Comparison of ENCODE assay signal across 1 cellular context in genomic region chr7:36775061-36775631, GRCh38.
TF ChIP-seq lines count a peak whose summit lies in the region.

No MANE protein-coding gene starts in this region.

TF ChIP-seq in SK-N-SH treated with all-trans-retinoic acid at 6 μM for 48 hours, 23 proteins besides CTCF, POLR2A, EP300 and RAD21 (continued from another document):
- TF ChIP-seq, protein P1, sequence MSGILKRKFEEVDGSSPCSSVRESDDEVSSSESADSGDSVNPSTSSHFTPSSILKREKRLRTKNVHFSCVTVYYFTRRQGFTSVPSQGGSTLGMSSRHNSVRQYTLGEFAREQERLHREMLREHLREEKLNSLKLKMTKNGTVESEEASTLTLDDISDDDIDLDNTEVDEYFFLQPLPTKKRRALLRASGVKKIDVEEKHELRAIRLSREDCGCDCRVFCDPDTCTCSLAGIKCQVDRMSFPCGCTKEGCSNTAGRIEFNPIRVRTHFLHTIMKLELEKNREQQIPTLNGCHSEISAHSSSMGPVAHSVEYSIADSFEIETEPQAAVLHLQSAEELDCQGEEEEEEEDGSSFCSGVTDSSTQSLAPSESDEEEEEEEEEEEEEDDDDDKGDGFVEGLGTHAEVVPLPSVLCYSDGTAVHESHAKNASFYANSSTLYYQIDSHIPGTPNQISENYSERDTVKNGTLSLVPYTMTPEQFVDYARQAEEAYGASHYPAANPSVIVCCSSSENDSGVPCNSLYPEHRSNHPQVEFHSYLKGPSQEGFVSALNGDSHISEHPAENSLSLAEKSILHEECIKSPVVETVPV (CRISPR knock-in tag; IDR thresholded peaks at IDR 0.05) = no peak
- no peak for TF ChIP-seq ZNF8 (CRISPR knock-in tag; IDR thresholded peaks at IDR 0.05)
- no peak for TF ChIP-seq ZC3H10 (CRISPR knock-in tag; IDR thresholded peaks at IDR 0.05)
- TF ChIP-seq ZNF70 (CRISPR knock-in tag; IDR thresholded peaks at IDR 0.05) = no peak
- no peak for TF ChIP-seq ZFP3 (CRISPR knock-in tag; IDR thresholded peaks at IDR 0.05)
